In genomic region chr9:21609506-21609905, GRCh38 we compare ENCODE assay signal across 20 cellular contexts.
DNase-seq lines count a peak whose midpoint lies in the region; ATAC-seq, FAIRE-seq and TF ChIP-seq lines count a peak whose summit lies in the region.
"Had no signal": no experiment of that assay in that cellular context is flagged by ENCODE, and none has a peak within 500 bp of the region (broad histone marks: within the 10 kb centered on the region; RNA-seq: fewer than 3 reads in every experiment).

No MANE protein-coding gene starts in this region.

- peaks cover 12% of the 10 kb centered on the region for H3K79me2 ChIP-seq in GM23248 (ENCODE audit: insufficient read depth)

- CTCF ChIA-PET in A549 (lab: Yijun Ruan, JAX) (interaction anchor here (1.1 to 1.6 kb wide), 2 partner anchors 18 to 68 kb away, joined by 3 read pairs; no protein-coding TSS in a partner anchor), Panc1 (lab: Charles Lee) (no interaction called here)
- CTCF ChIA-PET in activated CD8-positive, alpha-beta T cell treated with anti-CD3 and anti-CD28 coated beads for 36 hours (lab: Charles Lee), result no interaction called here

- no peak overlapping the region for H2AFZ ChIP-seq in GM23248

- H3F3A ChIP-seq in GM23248 (ENCODE audit: insufficient read depth), result peaks cover 62% of the 10 kb centered on the region

- H3K4me3 ChIP-seq in A549 (no peak overlapping the region), GM23248 (no peak overlapping the region), Panc1 (ENCODE audit: low read depth in 2 of 2, low read length in 2 of 2) (no peak overlapping the region), fibroblast of the aortic adventitia (ENCODE audit: low read depth, low read length) (no peak overlapping the region), right lobe of liver (no peak overlapping the region)
- H3K4me3 ChIP-seq: BLaER1 had no signal

- no peak overlapping the region for H3K4me2 ChIP-seq in A549
- no peak overlapping the region for H3K4me2 ChIP-seq in GM23248 (ENCODE audit: unreplicated experiment)
- H3K4me2 ChIP-seq: BLaER1 had no signal

- peaks cover 3% of the 10 kb centered on the region for H3K9me3 Mint-ChIP-seq in activated CD8-positive, alpha-beta T cell treated with anti-CD3 and anti-CD28 coated beads for 36 hours
- H3K9me3 Mint-ChIP-seq: CD4-positive, CD25-positive, alpha-beta regulatory T cell; CD8-positive, alpha-beta T cell had no signal

- H3K36me3 ChIP-seq in GM23248 (ENCODE audit: low read depth) (no peaks in the 10 kb centered on the region), Panc1 (ENCODE audit: control insufficient read depth, insufficient read depth, low read length) (no peaks in the 10 kb centered on the region), right lobe of liver (no peaks in the 10 kb centered on the region)
- H3K36me3 ChIP-seq: BLaER1 had no signal

- ATAC-seq in A549, result no peak
- ATAC-seq in Panc1, result no peak
- no peak for ATAC-seq in activated CD8-positive, alpha-beta T cell treated with anti-CD3 and anti-CD28 coated beads for 36 hours
- ATAC-seq in right lobe of liver, result no peak
- ATAC-seq: CD8-positive, alpha-beta T cell had no signal

- no peaks in the 10 kb centered on the region for H4K20me1 ChIP-seq in GM23248 (ENCODE audit: insufficient read depth)
- H4K20me1 ChIP-seq: BLaER1 had no signal

- TF ChIP-seq POLR2A in A549 (IDR thresholded peaks at IDR 0.05; ENCODE audit: low read length) (no peak), right lobe of liver (IDR thresholded peaks at IDR 0.05) (no peak)

- H3K9ac ChIP-seq in GM23248, result no peak overlapping the region
- H3K9ac ChIP-seq: BLaER1 had no signal

- H3K9me2 ChIP-seq in GM23248 (ENCODE audit: insufficient read depth), result no peaks in the 10 kb centered on the region

- H3K4me1 Mint-ChIP-seq in activated CD8-positive, alpha-beta T cell treated with anti-CD3 and anti-CD28 coated beads for 36 hours (ENCODE audit: low read depth), result peaks cover 40% of the 10 kb centered on the region
- H3K4me1 Mint-ChIP-seq: B cell had no signal

- POLR2A ChIA-PET in A549 (lab: Yijun Ruan, JAX) (no interaction called here), Panc1 (lab: Charles Lee) (no interaction called here)
- POLR2A ChIA-PET in activated CD8-positive, alpha-beta T cell treated with anti-CD3 and anti-CD28 coated beads for 36 hours (lab: Charles Lee), result no interaction called here

- in situ Hi-C loops in GM23248 (cut with MboI), result no loop called here
- in situ Hi-C loops in Panc1 (cut with HindIII; ENCODE audit: low pct_unique_long_range_greater_than_20kb, low sequenced_read_pairs), result no loop called here

- H3K9me3 ChIP-seq in A549, result no peaks in the 10 kb centered on the region
- H3K9me3 ChIP-seq in GM23248 (ENCODE audit: low read depth), result no peaks in the 10 kb centered on the region
- no peaks in the 10 kb centered on the region for H3K9me3 ChIP-seq in Panc1 (ENCODE audit: control insufficient read depth, insufficient read depth, low read depth, low read length)
- no peaks in the 10 kb centered on the region for H3K9me3 ChIP-seq in right lobe of liver
- H3K9me3 ChIP-seq: BLaER1, Caco-2 had no signal

- no peak overlapping the region for H3K4me3 Mint-ChIP-seq in activated CD8-positive, alpha-beta T cell treated with anti-CD3 and anti-CD28 coated beads for 36 hours
- H3K4me3 Mint-ChIP-seq: B cell; CD4-positive, CD25-positive, alpha-beta regulatory T cell; CD8-positive, alpha-beta T cell had no signal

- TF ChIP-seq RAD21 in A549 (conservative IDR thresholded peaks at IDR 0.05 in 1 of 2, IDR thresholded peaks at IDR 0.05 in 1 of 2), result no peak

- H3K27ac Mint-ChIP-seq in activated CD8-positive, alpha-beta T cell treated with anti-CD3 and anti-CD28 coated beads for 36 hours, result no peak overlapping the region
- H3K27ac Mint-ChIP-seq: B cell; CD4-positive, CD25-positive, alpha-beta regulatory T cell; CD8-positive, alpha-beta T cell had no signal

- no peak for TF ChIP-seq EP300 in A549 (IDR thresholded peaks at IDR 0.05)

- no peak for TF ChIP-seq CTCF in A549 (IDR thresholded peaks at IDR 0.05)
- no peak for TF ChIP-seq CTCF in Panc1 (IDR thresholded peaks at IDR 0.05)
- no peak for TF ChIP-seq CTCF in fibroblast of the aortic adventitia (IDR thresholded peaks at IDR 0.05; ENCODE audit: insufficient read depth, low read length)
- no peak for TF ChIP-seq CTCF in activated CD8-positive, alpha-beta T cell treated with anti-CD3 and anti-CD28 coated beads for 36 hours (IDR thresholded peaks at IDR 0.05)
- TF ChIP-seq CTCF in right lobe of liver (IDR thresholded peaks at IDR 0.05), result no peak

- WGBS in A549 (ENCODE audit: missing lambda C conversion rate), result 96% methylated on average over 1 of the region's 1 CpG
- 95 to 100% methylated on average over 1 of the region's 1 CpG for WGBS in GM23248 (ENCODE audit: low coverage in 1 of 2, low lambda C conversion rate in 2 of 2, missing lambda C conversion rate in 2 of 2), 2 experiments
- WGBS in right lobe of liver (ENCODE audit: insufficient coverage, low coverage, low lambda C conversion rate, missing lambda C conversion rate), result 14% methylated on average over 1 of the region's 1 CpG

- H3K27me3 ChIP-seq in GM23248 (replicated peaks; ENCODE audit: insufficient read depth), result no peaks in the 10 kb centered on the region
- H3K27me3 ChIP-seq in Panc1 (ENCODE audit: control insufficient read depth, insufficient read depth, low read length), result no peaks in the 10 kb centered on the region
- H3K27me3 ChIP-seq in right lobe of liver, result no peaks in the 10 kb centered on the region
- H3K27me3 ChIP-seq: BLaER1 had no signal

- DNase-seq in A549 (ENCODE audit: low read depth in 1 of 2, low spot score in 1 of 2), result no peak
- no peak for DNase-seq in GM23248
- no peak for DNase-seq in Panc1 (ENCODE audit: low read depth, low spot score)
- peak; percentile 63 for DNase-seq in fibroblast of the aortic adventitia (ENCODE audit: low read depth)
- DNase-seq in NCI-H82 treated with DMSO at 0.1 percent for 48 hours (lab: John Stamatoyannopoulos, UW; ENCODE audit: unreplicated experiment), result no peak
- no peak for DNase-seq in activated CD8-positive, alpha-beta T cell treated with anti-CD3 and anti-CD28 coated beads for 36 hours
- no peak for DNase-seq in right lobe of liver
- DNase-seq: Caco-2; CD4-positive, CD25-positive, alpha-beta regulatory T cell; CD8-positive, alpha-beta T cell; DMS153; DND-41; H7; HCEC 1CT had no signal

- peak overlapping the region; percentile 32 to 75; a peak in 4 of 6 replicates for H3K27ac ChIP-seq in A549
- H3K27ac ChIP-seq in GM23248, result 0 out of 2 replicates have a peak overlapping the region, but pooled peaks have one; percentile 63
- peak overlapping the region; percentile 24; the same call in 1 of the 2 replicates for H3K27ac ChIP-seq in Panc1 (ENCODE audit: low read length)
- H3K27ac ChIP-seq in right lobe of liver, result no peak overlapping the region
- H3K27ac ChIP-seq: BLaER1, C4-2B had no signal

- intact Hi-C loops in Panc1 (cut with micrococcal nuclease; ENCODE audit: unreplicated experiment) (no loop called here), right lobe of liver (cut with DNase I) (no loop called here)
- intact Hi-C loops in activated CD8-positive, alpha-beta T cell treated with anti-CD3 and anti-CD28 coated beads for 36 hours (cut with micrococcal nuclease), result no loop called here

- H3K27me3 Mint-ChIP-seq in activated CD8-positive, alpha-beta T cell treated with anti-CD3 and anti-CD28 coated beads for 36 hours, result no peaks in the 10 kb centered on the region
- H3K27me3 Mint-ChIP-seq: CD4-positive, CD25-positive, alpha-beta regulatory T cell had no signal

- no peaks in the 10 kb centered on the region for H3K36me3 Mint-ChIP-seq in activated CD8-positive, alpha-beta T cell treated with anti-CD3 and anti-CD28 coated beads for 36 hours (ENCODE audit: low read depth)
- H3K36me3 Mint-ChIP-seq: CD4-positive, CD25-positive, alpha-beta regulatory T cell; CD8-positive, alpha-beta T cell had no signal

- BruUV-seq in Panc1 (replicated peaks; lab: Mats Ljungman, UMichigan), result no TSS peak

- no peak for FAIRE-seq in A549 (lab: Jason Lieb, UNC)
- FAIRE-seq: G401.6, GM12892, H1 had no signal

- peaks cover 78% of the 10 kb centered on the region for H3K4me1 ChIP-seq in A549
- peaks cover 60% of the 10 kb centered on the region for H3K4me1 ChIP-seq in GM23248 (ENCODE audit: insufficient read depth)
- peaks cover 12% of the 10 kb centered on the region for H3K4me1 ChIP-seq in Panc1 (ENCODE audit: control insufficient read depth, insufficient read depth, low read length)
- no peaks in the 10 kb centered on the region for H3K4me1 ChIP-seq in right lobe of liver
- H3K4me1 ChIP-seq: BLaER1, Caco-2 had no signal

TF ChIP-seq in A549, 52 proteins besides CTCF, POLR2A, EP300 and RAD21 (continues in another document):
- TF ChIP-seq, protein P1, sequence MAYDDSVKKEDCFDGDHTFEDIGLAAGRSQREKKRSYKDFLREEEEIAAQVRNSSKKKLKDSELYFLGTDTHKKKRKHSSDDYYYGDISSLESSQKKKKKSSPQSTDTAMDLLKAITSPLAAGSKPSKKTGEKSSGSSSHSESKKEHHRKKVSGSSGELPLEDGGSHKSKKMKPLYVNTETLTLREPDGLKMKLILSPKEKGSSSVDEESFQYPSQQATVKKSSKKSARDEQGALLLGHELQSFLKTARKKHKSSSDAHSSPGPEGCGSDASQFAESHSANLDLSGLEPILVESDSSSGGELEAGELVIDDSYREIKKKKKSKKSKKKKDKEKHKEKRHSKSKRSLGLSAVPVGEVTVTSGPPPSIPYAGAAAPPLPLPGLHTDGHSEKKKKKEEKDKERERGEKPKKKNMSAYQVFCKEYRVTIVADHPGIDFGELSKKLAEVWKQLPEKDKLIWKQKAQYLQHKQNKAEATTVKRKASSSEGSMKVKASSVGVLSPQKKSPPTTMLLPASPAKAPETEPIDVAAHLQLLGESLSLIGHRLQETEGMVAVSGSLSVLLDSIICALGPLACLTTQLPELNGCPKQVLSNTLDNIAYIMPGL (CRISPR knock-in tag; IDR thresholded peaks at IDR 0.05; ENCODE audit: borderline replicate concordance), result no peak
- no peak for TF ChIP-seq FOSL2 (IDR thresholded peaks at IDR 0.05)
- TF ChIP-seq FOSL2 (CRISPR knock-in tag; IDR thresholded peaks at IDR 0.05), result no peak
- no peak for TF ChIP-seq NR3C1 (IDR thresholded peaks at IDR 0.05)
- TF ChIP-seq HEYL (CRISPR knock-in tag; IDR thresholded peaks at IDR 0.05), result no peak
- TF ChIP-seq NPAS2 (CRISPR knock-in tag; IDR thresholded peaks at IDR 0.05; ENCODE audit: borderline replicate concordance), result no peak
- no peak for TF ChIP-seq HDAC2 (IDR thresholded peaks at IDR 0.05)
- TF ChIP-seq MAX (IDR thresholded peaks at IDR 0.05), result no peak
- TF ChIP-seq ZNF302 (CRISPR knock-in tag; IDR thresholded peaks at IDR 0.05), result no peak

Comparison
In these comparisons a context has a peak if more than half of its experiments do, and no peak if none do; other contexts are left out.
1. H3K27ac ChIP-seq: peak in A549 (2 of 2), GM23248 (single experiment) and Panc1 (single experiment); none in right lobe of liver (0 of 3).